In genomic region chr6:29942275-29943052, GRCh38 we compare ENCODE assay signal across 8 cellular contexts. TPM values are rescaled to one million over a fixed set of nuclear protein-coding genes. Genes with fewer than 3 reads are reported as not detected.
DNase-seq lines count a peak whose midpoint lies in the region; ATAC-seq and TF ChIP-seq lines count a peak whose summit lies in the region.

Gene HLA-A (plus strand): TSS chr6:29942532. CDS start chr6:29942554, 22 bp downstream.

- TF ChIP-seq CTCF in KMS-11 (conservative IDR thresholded peaks at IDR 0.05; ENCODE audit: low read depth, low read length) (no peak), Peyer's patch (IDR thresholded peaks at IDR 0.05) (no peak), esophagus muscularis mucosa (IDR thresholded peaks at IDR 0.05) (no peak)

- H3K9me3 Mint-ChIP-seq in activated T-cell treated with anti-CD3 and anti-CD28 coated beads, Interleukin-2, amount 50 U/mL, for 72 hours: peaks cover 0 to 2% of the 10 kb centered on the region in 2 donors

- H3K4me1 Mint-ChIP-seq in activated T-cell treated with anti-CD3 and anti-CD28 coated beads, Interleukin-2, amount 50 U/mL, for 72 hours (ENCODE audit: low read depth): peaks cover 53% of the 10 kb centered on the region

- no peaks in the 10 kb centered on the region for H4K20me1 ChIP-seq in KMS-11 (ENCODE audit: insufficient read depth)

- H3K4me1 ChIP-seq in KMS-11 (ENCODE audit: low read depth, poor library complexity, severe bottlenecking) (no peaks in the 10 kb centered on the region), Peyer's patch (peaks cover 0 to 11% (median 0%) of the 10 kb centered on the region in 4 donors), esophagus muscularis mucosa (peaks cover 3 to 30% (median 13%) of the 10 kb centered on the region in 4 donors), muscle layer of duodenum (ENCODE audit: control insufficient read depth in 1 of 2, insufficient read depth in 2 of 2, low read length in 2 of 2) (peaks cover 0 to 11% of the 10 kb centered on the region in 2 donors)

- peak within 1 kb of the TSS; percentile 99 for H3K27ac Mint-ChIP-seq in activated T-cell treated with anti-CD3 and anti-CD28 coated beads, Interleukin-2, amount 50 U/mL, for 72 hours

- peak within 1 kb of the TSS; percentile 67 for H3K9ac ChIP-seq in KMS-11

- H3K36me3 ChIP-seq in KMS-11 (ENCODE audit: insufficient read depth): no peaks in the 10 kb centered on the region
- H3K36me3 ChIP-seq in Peyer's patch: peaks cover 0 to 10% (median 0%) of the 10 kb centered on the region in 3 donors
- H3K36me3 ChIP-seq in esophagus muscularis mucosa: peaks cover 0 to 11% (median 4%) of the 10 kb centered on the region in 4 donors
- peaks cover 5 to 6% of the 10 kb centered on the region in 2 donors for H3K36me3 ChIP-seq in muscle layer of duodenum (ENCODE audit: control insufficient read depth in 1 of 2, insufficient read depth in 2 of 2, low read length in 2 of 2)

- H3K4me3 Mint-ChIP-seq in activated T-cell treated with anti-CD3 and anti-CD28 coated beads, Interleukin-2, amount 50 U/mL, for 72 hours: peak within 1 kb of the TSS; percentile 96 to 98

- ATAC-seq in GM21737 (IDR thresholded peaks at IDR 0.05; ENCODE audit: unreplicated experiment): peak; percentile 88
- peak; percentile 88 to 90 for ATAC-seq in activated T-cell treated with anti-CD3 and anti-CD28 coated beads, Interleukin-2, amount 50 U/mL, for 72 hours (replicated peaks in 1 of 2)

- DNase-seq in DMS53 treated with DMSO at 0.1 percent for 48 hours (lab: John Stamatoyannopoulos, UW; ENCODE audit: unreplicated experiment) (peak; percentile 89), Peyer's patch (peak; percentile 90 to 98 (median 96)), esophagus muscularis mucosa (ENCODE audit: extremely low spot score) (peak; percentile 99)
- peak; percentile 93 to 94 for DNase-seq in activated T-cell treated with anti-CD3 and anti-CD28 coated beads, Interleukin-2, amount 50 U/mL, for 72 hours
- peak; percentile 80 for DNase-seq in stimulated activated CD8-positive, alpha-beta memory T cell treated with anti-CD3 and anti-CD28 coated beads, Interleukin-7, amount 100 ng/mL, for 24 hours (ENCODE audit: low read depth)

- no peaks in the 10 kb centered on the region for H3K79me2 ChIP-seq in KMS-11 (ENCODE audit: insufficient read depth, low read depth)

- intact Hi-C loops in esophagus muscularis mucosa (cut with DNase I): loop anchor here (5.0 to 10.0 kb wide), 3 partner anchors 35 to 122 kb away; partner anchors contain the start of genes POLR1H and PPP1R11

- no peaks in the 10 kb centered on the region for H3K9me3 ChIP-seq in Peyer's patch
- no peaks in the 10 kb centered on the region for H3K9me3 ChIP-seq in esophagus muscularis mucosa
- no peaks in the 10 kb centered on the region for H3K9me3 ChIP-seq in muscle layer of duodenum (ENCODE audit: control insufficient read depth in 1 of 2, low read length in 2 of 2)

- 0% methylated on average over 26 of the region's 68 CpGs for WGBS in esophagus muscularis mucosa

- peak within 1 kb of the TSS; percentile 53 for H3K27ac ChIP-seq in KMS-11
- H3K27ac ChIP-seq in Peyer's patch: peak within 1 kb of the TSS; percentile 81 to 97 (median 92)
- peak within 1 kb of the TSS; percentile 82 to 92 (median 89) for H3K27ac ChIP-seq in esophagus muscularis mucosa (replicated peaks in 1 of 4)
- H3K27ac ChIP-seq in muscle layer of duodenum (ENCODE audit: low read length): peak within 1 kb of the TSS; percentile 97

- no peak for TF ChIP-seq EP300 in esophagus muscularis mucosa (IDR thresholded peaks at IDR 0.05)

- H3K4me3 ChIP-seq in KMS-11 (IDR thresholded peaks at IDR 0.05; ENCODE audit: insufficient read depth, low read depth, low read length) (no peak within 1 kb of the TSS), Peyer's patch (peak within 1 kb of the TSS; percentile 50 to 87 (median 72)), esophagus muscularis mucosa (peak within 1 kb of the TSS; percentile 56 to 82 (median 64)), muscle layer of duodenum (ENCODE audit: low read depth in 1 of 2, low read length in 2 of 2) (peak within 1 kb of the TSS; percentile 69 to 70)

- peak within 1 kb of the TSS; percentile 50 for H3K4me2 ChIP-seq in KMS-11

- TF ChIP-seq POLR2A in Peyer's patch (IDR thresholded peaks at IDR 0.05) (peak; percentile 92 to 94), esophagus muscularis mucosa (IDR thresholded peaks at IDR 0.05; ENCODE audit: low read depth) (peak; percentile 85)

- H3K27me3 ChIP-seq in KMS-11 (ENCODE audit: insufficient read depth, low read depth) (no peaks in the 10 kb centered on the region), Peyer's patch (no peaks in the 10 kb centered on the region), esophagus muscularis mucosa (no peaks in the 10 kb centered on the region), muscle layer of duodenum (ENCODE audit: low read depth, low read length) (no peaks in the 10 kb centered on the region)

- no peaks in the 10 kb centered on the region for H3K27me3 Mint-ChIP-seq in activated T-cell treated with anti-CD3 and anti-CD28 coated beads, Interleukin-2, amount 50 U/mL, for 72 hours (ENCODE audit: low read depth)

- peaks cover 36 to 37% of the 10 kb centered on the region in 2 donors for H3K36me3 Mint-ChIP-seq in activated T-cell treated with anti-CD3 and anti-CD28 coated beads, Interleukin-2, amount 50 U/mL, for 72 hours (ENCODE audit: insufficient read depth in 2 of 2)

- H2AFZ ChIP-seq in KMS-11 (ENCODE audit: low read depth): peak within 1 kb of the TSS; percentile 83; the same call in 1 of the 2 replicates

RNA-seq across cellular contexts. Expression of gene HLA-A, which starts in this region (rescaled TPM):
- total RNA-seq in Peyer's patch (1,000 to 10,000 TPM in 3 of 4 donors, 100 to 1,000 TPM in 1; 296 to 1,668 (median 1,428) TPM), esophagus muscularis mucosa (100 to 1,000 TPM; 243 to 610 (median 499) TPM)
- 1,000 to 10,000 TPM; 1,261 to 1,795 TPM for total RNA-seq in activated T-cell treated with anti-CD3 and anti-CD28 coated beads, Interleukin-2, amount 50 U/mL, for 72 hours
